30 cellular contexts compared by ENCODE assay signal in the genomic region with DNA sequence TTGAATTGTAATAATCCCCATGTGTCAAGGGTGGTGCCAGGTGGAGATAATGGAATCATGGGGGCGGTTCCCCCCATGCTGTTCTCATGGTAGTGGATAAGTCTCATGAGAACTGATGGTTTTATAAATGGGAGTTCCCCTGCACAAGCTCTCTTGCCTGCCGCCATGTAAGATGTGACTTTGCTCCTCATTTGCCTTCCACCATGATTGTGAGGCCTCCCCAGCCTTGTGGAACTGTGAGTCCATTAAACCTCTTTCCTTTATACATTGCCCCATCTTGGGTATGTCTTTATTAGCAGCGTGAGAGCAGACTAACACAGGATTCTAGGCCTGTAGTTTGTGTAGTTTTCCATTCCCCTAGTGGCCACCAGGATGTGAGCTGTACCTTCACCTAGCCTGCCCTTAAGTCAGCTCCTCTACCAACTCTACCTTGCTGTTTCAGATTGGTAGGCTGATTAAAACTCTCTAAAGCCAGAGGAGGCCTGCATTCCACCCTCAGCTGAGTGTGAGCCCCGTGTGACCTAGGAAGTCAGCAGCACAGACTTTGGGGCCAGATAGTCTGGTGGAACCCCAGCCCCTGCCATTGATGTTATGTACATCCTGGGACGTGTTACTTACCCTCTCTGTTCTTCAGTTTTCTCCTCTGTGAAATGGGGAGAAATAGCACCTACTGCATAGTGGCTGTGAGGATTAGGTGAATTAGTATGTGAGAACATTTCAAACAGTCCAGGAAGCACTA.
DNase-seq lines count a peak whose midpoint lies in the region; ATAC-seq, FAIRE-seq and TF ChIP-seq lines count a peak whose summit lies in the region.
"Had no signal": no experiment of that assay in that cellular context is flagged by ENCODE, and none has a peak within 500 bp of the region (broad histone marks: within the 10 kb centered on the region; RNA-seq: fewer than 3 reads in every experiment).

No MANE protein-coding gene starts in this region.

- H3K36me3 ChIP-seq in BE2C (no peaks in the 10 kb centered on the region), GM23338 (ENCODE audit: insufficient read depth) (no peaks in the 10 kb centered on the region), K562 (ENCODE audit: control insufficient read depth, insufficient read depth, low read length) (no peaks in the 10 kb centered on the region), mesenchymal stem cell (ENCODE audit: control insufficient read depth in 1 of 2, insufficient read depth in 2 of 2, low read depth in 1 of 2, low read length in 2 of 2) (peaks cover 0 to 7% of the 10 kb centered on the region in 2 experiments), WERI-Rb-1 (no peaks in the 10 kb centered on the region)
- H3K36me3 ChIP-seq: heart left ventricle, ovary had no signal

- H4K20me1 ChIP-seq in GM23338 (replicated peaks; ENCODE audit: insufficient read depth) (no peaks in the 10 kb centered on the region), K562 (replicated peaks; ENCODE audit: control insufficient read depth, insufficient read depth, low read length) (peaks cover 4% of the 10 kb centered on the region; the same call in 1 of the 2 replicates)

- H3K36me3 Mint-ChIP-seq in GM23338 (ENCODE audit: low read depth), result peaks cover 3% of the 10 kb centered on the region; the same call in 1 of the 3 replicates
- H3K36me3 Mint-ChIP-seq: memory B cell had no signal

- no peak overlapping the region for H2BK15ac ChIP-seq in mesenchymal stem cell (ENCODE audit: low read depth, poor library complexity, severe bottlenecking)

- H3K27ac ChIP-seq in GM23338 (ENCODE audit: low read depth), result no peak overlapping the region
- no peak overlapping the region for H3K27ac ChIP-seq in K562 (ENCODE audit: extremely low read depth, low read depth, low read length)
- H3K27ac ChIP-seq in mesenchymal stem cell (ENCODE audit: low read length, poor library complexity, severe bottlenecking), result peak overlapping the region; percentile 83
- H3K27ac ChIP-seq in WERI-Rb-1, result no peak overlapping the region
- H3K27ac ChIP-seq: epithelial cell of prostate, HL-60, ovary had no signal

- H3K9me3 ChIP-seq in BE2C (no peaks in the 10 kb centered on the region), K562 (replicated peaks; ENCODE audit: control insufficient read depth, insufficient read depth, low read depth, low read length) (no peaks in the 10 kb centered on the region), mesenchymal stem cell (ENCODE audit: control insufficient read depth, low read length) (no peaks in the 10 kb centered on the region), WERI-Rb-1 (ENCODE audit: severe bottlenecking) (no peaks in the 10 kb centered on the region)
- H3K9me3 ChIP-seq: heart left ventricle, ovary had no signal

- H3K9me2 ChIP-seq in GM23338 (ENCODE audit: insufficient read depth), result peaks cover 3% of the 10 kb centered on the region; the same call in 1 of the 2 replicates

- in situ Hi-C loops in K562 (cut with MboI), result no loop called here
- in situ Hi-C loops in G401 (cut with HindIII; ENCODE audit: low sequenced_read_pairs), result no loop called here

- H3K18ac ChIP-seq in mesenchymal stem cell (ENCODE audit: low read depth in 1 of 2, low read length in 2 of 2), result peak overlapping the region; percentile 4 to 85

- 76% methylated on average over 5 of the region's 5 CpGs for WGBS in K562 (ENCODE audit: insufficient coverage, low coverage, missing lambda C conversion rate)
- 95% methylated on average over 4 of the region's 5 CpGs for WGBS in mesenchymal stem cell

- intact Hi-C loops in K562 (cut with micrococcal nuclease), result no loop called here

- no peak overlapping the region for H2BK5ac ChIP-seq in mesenchymal stem cell (ENCODE audit: low read depth, low read length, poor library complexity, severe bottlenecking)

- TF ChIP-seq EP300 in K562 (IDR thresholded peaks at IDR 0.05; ENCODE audit: low read length), result no peak

- no peaks in the 10 kb centered on the region for H3K27me3 ChIP-seq in BE2C
- H3K27me3 ChIP-seq in GM23338 (ENCODE audit: insufficient read depth), result no peaks in the 10 kb centered on the region
- H3K27me3 ChIP-seq in K562 (ENCODE audit: control insufficient read depth in 2 of 2, insufficient read depth in 2 of 2, low read length in 2 of 2), result no peaks in the 10 kb centered on the region
- no peaks in the 10 kb centered on the region for H3K27me3 ChIP-seq in mesenchymal stem cell (ENCODE audit: control insufficient read depth in 1 of 2, insufficient read depth in 1 of 2, low read length in 2 of 2)
- no peaks in the 10 kb centered on the region for H3K27me3 ChIP-seq in WERI-Rb-1 (ENCODE audit: insufficient read depth, low read depth, severe bottlenecking)
- H3K27me3 ChIP-seq: heart left ventricle, ovary had no signal

- H3K4me3 ChIP-seq in BE2C (ENCODE audit: low read depth, low read length) (no peak overlapping the region), GM23338 (no peak overlapping the region), K562 (no peak overlapping the region), mesenchymal stem cell (ENCODE audit: insufficient read depth in 1 of 2, low read depth in 1 of 2, low read length in 2 of 2) (no peak overlapping the region), WERI-Rb-1 (ENCODE audit: low read depth, low read length) (no peak overlapping the region)
- H3K4me3 ChIP-seq: heart left ventricle, ovary had no signal

- TF ChIP-seq POLR2A in K562 (conservative IDR thresholded peaks at IDR 0.05), result no peak

- no TSS peak for BruUV-seq in K562 (replicated peaks; lab: Mats Ljungman, UMichigan)

- H3K4me1 ChIP-seq in BE2C (peaks cover 7% of the 10 kb centered on the region), GM23338 (ENCODE audit: insufficient read depth) (peaks cover 16% of the 10 kb centered on the region), K562 (replicated peaks in 1 of 2; ENCODE audit: control insufficient read depth in 2 of 2, insufficient read depth in 2 of 2, low read length in 2 of 2) (peaks cover 3 to 5% of the 10 kb centered on the region in 2 experiments; a peak in 3 of 5 replicates), mesenchymal stem cell (ENCODE audit: control insufficient read depth, insufficient read depth, low read depth, low read length) (peaks cover 27% of the 10 kb centered on the region)

- H2BK12ac ChIP-seq in mesenchymal stem cell (ENCODE audit: low read length in 2 of 2), result peak overlapping the region; percentile 44 to 88

- H2AFZ ChIP-seq in GM23338 (no peak overlapping the region), K562 (ENCODE audit: low read depth, low read length) (no peak overlapping the region), mesenchymal stem cell (ENCODE audit: low read depth, low read length) (no peak overlapping the region)

- no peak overlapping the region for H2BK120ac ChIP-seq in mesenchymal stem cell (ENCODE audit: low read depth, low read length)

- no peak overlapping the region for H3K23ac ChIP-seq in mesenchymal stem cell (ENCODE audit: low read length in 2 of 2)

- H3K4me3 Mint-ChIP-seq in GM23338, result no peak overlapping the region
- H3K4me3 Mint-ChIP-seq: activated CD4-positive, alpha-beta T cell treated with anti-CD3 and anti-CD28 coated beads, Interleukin-2, amount 10 ng/mL, durations not matched to agents 7 days and 5 days; activated naive CD8-positive, alpha-beta T cell treated with anti-CD3 and anti-CD28 coated beads for 36 hours; activated T-helper 17 cell treated with anti-CD3 and anti-CD28 coated beads, Interleukin-2, amount 50 U/mL, for 72 hours; central memory CD8-positive, alpha-beta T cell; memory B cell; naive B cell had no signal

- peak overlapping the region in 1 of 2 experiments; percentile 80 for H3K4ac ChIP-seq in mesenchymal stem cell (ENCODE audit: low read depth in 1 of 2, low read length in 2 of 2)

- CTCF ChIA-PET in K562 (lab: Yijun Ruan, JAX; ENCODE audit: low intra/inter-chr PET ratio), result no interaction called here

- no peak overlapping the region for H3K27ac Mint-ChIP-seq in GM23338
- H3K27ac Mint-ChIP-seq: activated CD4-positive, alpha-beta T cell treated with anti-CD3 and anti-CD28 coated beads, Interleukin-2, amount 10 ng/mL, durations not matched to agents 7 days and 5 days; activated naive CD8-positive, alpha-beta T cell treated with anti-CD3 and anti-CD28 coated beads for 36 hours; activated T-helper 17 cell treated with anti-CD3 and anti-CD28 coated beads, Interleukin-2, amount 50 U/mL, for 72 hours; memory B cell; naive B cell had no signal

- POLR2A ChIA-PET in K562 (lab: Yijun Ruan, JAX), result interaction anchor here (1.1 kb wide), 2 partner anchors 9 to 52 kb away, joined by 3 to 4 read pairs; no protein-coding TSS in a partner anchor

- TF ChIP-seq CTCF in BE2C (IDR thresholded peaks at IDR 0.05; ENCODE audit: low read depth, low read length) (peak; percentile 21), GM23338 (conservative IDR thresholded peaks at IDR 0.05; ENCODE audit: low read depth in 2 of 2) (peak; percentile 20 to 32; a peak in 2 of 4 replicates), K562 (IDR thresholded peaks at IDR 0.05 in 2 of 3, conservative IDR thresholded peaks at IDR 0.05 in 1 of 3; ENCODE audit: insufficient read depth in 2 of 3, low read depth in 1 of 3, low read length in 3 of 3) (no peak), WERI-Rb-1 (IDR thresholded peaks at IDR 0.05; ENCODE audit: low read depth, low read length) (no peak)

- FAIRE-seq in K562 (lab: Jason Lieb, UNC), result no peak
- FAIRE-seq: astrocyte had no signal

- peak overlapping the region; percentile 94 for H2AK5ac ChIP-seq in mesenchymal stem cell (ENCODE audit: low read length, severe bottlenecking)

- peaks cover 31% of the 10 kb centered on the region for H3K4me1 Mint-ChIP-seq in GM23338
- H3K4me1 Mint-ChIP-seq: central memory CD8-positive, alpha-beta T cell; IgD-negative memory B cell; memory B cell; naive B cell had no signal

- H3K79me2 ChIP-seq in GM23338 (replicated peaks; ENCODE audit: insufficient read depth) (no peaks in the 10 kb centered on the region), K562 (ENCODE audit: control insufficient read depth, insufficient read depth, low read length) (no peaks in the 10 kb centered on the region)

- H3K4me2 ChIP-seq in GM23338 (no peak overlapping the region), K562 (ENCODE audit: insufficient read depth, low read length) (no peak overlapping the region), mesenchymal stem cell (ENCODE audit: low read length, poor library complexity, severe bottlenecking) (peak overlapping the region; percentile 17)

- H3K9ac ChIP-seq in K562 (ENCODE audit: insufficient read depth in 1 of 2, low read depth in 2 of 2, low read length in 2 of 2), result no peak overlapping the region
- no peak overlapping the region for H3K9ac ChIP-seq in mesenchymal stem cell (ENCODE audit: low read length)

- DNase-seq in BE2C, result no peak
- DNase-seq in GM23338 (ENCODE audit: low spot score), result peak; percentile 29
- no peak for DNase-seq in K562 (ENCODE audit: extremely low read depth in 1 of 4, low spot score in 3 of 4)
- no peak for DNase-seq in mesenchymal stem cell
- DNase-seq in WERI-Rb-1, result no peak
- no peak for DNase-seq in G401 (ENCODE audit: low spot score)
- no peak for DNase-seq in activated CD4-positive, alpha-beta T cell treated with anti-CD3 and anti-CD28 coated beads, Interleukin-2, amount 50 U/mL, for 48 hours
- DNase-seq: activated CD4-positive, alpha-beta T cell treated with anti-CD3 and anti-CD28 coated beads, Interleukin-2, amount 10 ng/mL, durations not matched to agents 7 days and 5 days; activated naive CD8-positive, alpha-beta T cell treated with anti-CD3 and anti-CD28 coated beads for 36 hours; CD4-positive, alpha-beta memory T cell; DMS153; H7; heart left ventricle; left cardiac atrium; naive B cell; NCI-H1105 treated with DMSO at 0.1 percent for 48 hours; NCI-H2029 treated with DMSO at 0.1 percent for 48 hours; NCI-H2227 treated with DMSO at 0.1 percent for 48 hours; ovary; right cardiac atrium; RPMI8226; stimulated activated naive CD4-positive, alpha-beta T cell treated with Interleukin-2 at 50 U/mL for 16 hours had no signal

- H3K79me1 ChIP-seq in mesenchymal stem cell (replicated peaks; ENCODE audit: low read length, poor library complexity, severe bottlenecking), result peaks cover 40% of the 10 kb centered on the region

- ATAC-seq in GM23338 (peak; percentile 23; the same call in 2 of the 3 replicates), K562 (0 out of 3 replicates have a peak, but pooled peaks have one; percentile 29), GM18858 (IDR thresholded peaks at IDR 0.05; ENCODE audit: unreplicated experiment) (no peak)
- ATAC-seq: activated T-helper 17 cell treated with anti-CD3 and anti-CD28 coated beads, Interleukin-2, amount 50 U/mL, for 72 hours; heart left ventricle; left cardiac atrium; right cardiac atrium had no signal

- H3K14ac ChIP-seq in mesenchymal stem cell (ENCODE audit: low read length in 2 of 2), result peak overlapping the region in 1 of 2 experiments; percentile 37

- H4K91ac ChIP-seq in mesenchymal stem cell (ENCODE audit: low read length), result no peak overlapping the region

- H3F3A ChIP-seq in GM23338 (replicated peaks; ENCODE audit: low read depth), result no peaks in the 10 kb centered on the region

- no peaks in the 10 kb centered on the region for H3K9me1 ChIP-seq in K562 (ENCODE audit: control insufficient read depth, insufficient read depth, low read length)

- no peak overlapping the region for H4K8ac ChIP-seq in mesenchymal stem cell (ENCODE audit: low read length)

- TF ChIP-seq RAD21 in K562 (CRISPR knock-in tag; conservative IDR thresholded peaks at IDR 0.05 in 1 of 2, IDR thresholded peaks at IDR 0.05 in 1 of 2), result no peak

- peaks cover 3% of the 10 kb centered on the region for H3K27me3 Mint-ChIP-seq in GM23338 (ENCODE audit: insufficient read depth, low read depth, poor library complexity)
- H3K27me3 Mint-ChIP-seq: activated CD4-positive, alpha-beta T cell treated with anti-CD3 and anti-CD28 coated beads, Interleukin-2, amount 10 ng/mL, durations not matched to agents 7 days and 5 days; activated naive CD8-positive, alpha-beta T cell treated with anti-CD3 and anti-CD28 coated beads for 36 hours; activated T-helper 17 cell treated with anti-CD3 and anti-CD28 coated beads, Interleukin-2, amount 50 U/mL, for 72 hours; CD4-positive, alpha-beta memory T cell; central memory CD8-positive, alpha-beta T cell; memory B cell had no signal

- H3K9me3 Mint-ChIP-seq in GM23338, result no peaks in the 10 kb centered on the region
- H3K9me3 Mint-ChIP-seq: activated T-helper 17 cell treated with anti-CD3 and anti-CD28 coated beads, Interleukin-2, amount 50 U/mL, for 72 hours; central memory CD8-positive, alpha-beta T cell had no signal

Comparison
In these comparisons a context has a peak if more than half of its experiments do, and no peak if none do; other contexts are left out.
1. CTCF ChIP-seq: peak in BE2C (single experiment) and GM23338 (2 of 2); none in K562 (0 of 3) and WERI-Rb-1 (single experiment).